In the genomic region with DNA sequence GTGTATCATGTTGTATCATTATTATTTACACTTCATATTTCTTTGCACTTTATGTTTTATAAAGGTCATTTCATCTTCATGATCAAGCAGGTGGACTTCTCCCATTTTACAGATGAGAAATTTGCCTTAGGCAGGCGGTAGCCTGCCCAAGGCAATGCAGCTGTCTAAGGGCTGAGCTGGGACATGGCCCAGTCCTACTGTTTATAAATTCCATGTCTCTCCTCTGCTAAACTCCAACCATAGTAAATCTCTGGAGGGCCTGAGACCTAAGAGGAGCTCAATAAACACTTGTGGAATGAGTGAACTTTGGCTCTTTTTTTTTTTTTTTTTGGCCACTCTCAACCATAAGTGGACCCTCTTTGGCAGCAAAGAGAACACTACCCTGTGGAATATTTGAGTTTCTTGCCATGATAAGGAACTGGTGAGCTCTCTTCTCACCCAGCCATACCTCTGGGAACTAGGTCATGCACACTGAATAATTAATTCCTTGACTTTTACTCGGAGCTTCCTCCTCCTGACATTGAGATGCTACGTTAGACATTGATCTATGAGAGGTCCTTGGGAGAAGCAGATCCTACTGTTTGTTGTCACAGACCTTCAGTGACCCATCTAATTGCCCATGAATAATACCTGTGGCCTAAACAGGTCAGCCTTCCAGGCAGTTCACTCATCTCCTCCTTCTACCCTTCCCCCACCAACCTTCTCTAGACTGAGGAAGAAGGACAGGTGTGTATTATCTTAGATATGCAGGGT, we compare ENCODE assay signal across 14 cellular contexts. TPM values are rescaled to one million over a fixed set of nuclear protein-coding genes. Genes with fewer than 3 reads are reported as not detected.
DNase-seq lines count a peak whose midpoint lies in the region; ATAC-seq and TF ChIP-seq lines count a peak whose summit lies in the region.
"Had no signal": no experiment of that assay in that cellular context is flagged by ENCODE, and none has a peak within 500 bp of the region (broad histone marks: within the 10 kb centered on the region; RNA-seq: fewer than 3 reads in every experiment).

No MANE protein-coding gene starts in this region.

- H4K8ac ChIP-seq in trophoblast cell (ENCODE audit: low read depth, low read length), result no peak overlapping the region

- H4K12ac ChIP-seq in trophoblast cell (ENCODE audit: low read depth, low read length), result no peak overlapping the region

- H2BK5ac ChIP-seq in trophoblast cell (ENCODE audit: low read depth, low read length, poor library complexity), result no peak overlapping the region

- 76% methylated on average over 3 of the region's 3 CpGs for WGBS in right cardiac atrium
- 80 to 87% methylated on average over 3 of the region's 3 CpGs for WGBS in heart right ventricle, 2 donors
- 32% methylated on average over 3 of the region's 3 CpGs for WGBS in esophagus muscularis mucosa
- WGBS in trophoblast cell (ENCODE audit: extremely low coverage, insufficient coverage, insufficient read length), result no CpG with 5 or more reads among the region's 3 CpGs

- H3K4ac ChIP-seq in trophoblast cell (ENCODE audit: low read depth, low read length), result no peak overlapping the region

- H2AFZ ChIP-seq in trophoblast cell (ENCODE audit: insufficient read depth, low read length, poor library complexity), result no peak overlapping the region

- H3K9me3 ChIP-seq in right cardiac atrium (ENCODE audit: control insufficient read depth, low read length) (no peaks in the 10 kb centered on the region), heart right ventricle (no peaks in the 10 kb centered on the region), esophagus muscularis mucosa (no peaks in the 10 kb centered on the region), trophoblast cell (ENCODE audit: insufficient read depth, low read depth, low read length) (no peaks in the 10 kb centered on the region)

- TF ChIP-seq EP300 in esophagus muscularis mucosa (IDR thresholded peaks at IDR 0.05), result no peak

- no peak for ATAC-seq in right cardiac atrium
- no peak for ATAC-seq in heart right ventricle

- H3K4me2 ChIP-seq in trophoblast cell (ENCODE audit: low read length), result no peak overlapping the region

- H3K23ac ChIP-seq in trophoblast cell (ENCODE audit: low read length), result no peak overlapping the region

- intact Hi-C loops in right cardiac atrium (cut with DNase I), result no loop called here
- intact Hi-C loops in heart right ventricle (cut with DNase I), result no loop called here
- intact Hi-C loops in esophagus muscularis mucosa (cut with DNase I), result no loop called here

- TF ChIP-seq POLR2A in esophagus muscularis mucosa (IDR thresholded peaks at IDR 0.05; ENCODE audit: low read depth), result no peak

- H3K4me3 ChIP-seq in right cardiac atrium (ENCODE audit: low read length) (no peak overlapping the region), heart right ventricle (no peak overlapping the region), esophagus muscularis mucosa (no peak overlapping the region), trophoblast cell (ENCODE audit: low read depth, low read length) (no peak overlapping the region)

- H3K27ac ChIP-seq in right cardiac atrium (ENCODE audit: low read length), result peak overlapping the region; percentile 17
- peak overlapping the region in 3 of 10 donors; percentile 6 to 71 (median 17) for H3K27ac ChIP-seq in heart right ventricle
- peak overlapping the region; percentile 84 to 89 (median 86) for H3K27ac ChIP-seq in esophagus muscularis mucosa (replicated peaks in 1 of 4)
- H3K27ac ChIP-seq in trophoblast cell (ENCODE audit: low read depth, low read length), result no peak overlapping the region

- no peak overlapping the region for H2BK12ac ChIP-seq in trophoblast cell (ENCODE audit: low read length)

- H2BK120ac ChIP-seq in trophoblast cell (ENCODE audit: insufficient read depth, low read length, poor library complexity), result no peak overlapping the region

- H3K27me3 ChIP-seq in right cardiac atrium (ENCODE audit: control insufficient read depth, insufficient read depth) (no peaks in the 10 kb centered on the region), heart right ventricle (no peaks in the 10 kb centered on the region), esophagus muscularis mucosa (no peaks in the 10 kb centered on the region), trophoblast cell (ENCODE audit: insufficient read depth, low read length) (no peaks in the 10 kb centered on the region)

- H3K4me1 ChIP-seq in right cardiac atrium (ENCODE audit: control insufficient read depth, insufficient read depth, low read length) (peaks cover 53% of the 10 kb centered on the region), heart right ventricle (peaks cover 8 to 99% (median 81%) of the 10 kb centered on the region in 9 donors), esophagus muscularis mucosa (peaks cover 84 to 97% (median 91%) of the 10 kb centered on the region in 4 donors), trophoblast cell (ENCODE audit: control insufficient read depth in 1 of 2, insufficient read depth in 2 of 2, low read length in 2 of 2) (peaks cover 23 to 26% of the 10 kb centered on the region in 2 experiments)

- H4K91ac ChIP-seq in trophoblast cell (ENCODE audit: low read depth, low read length), result no peak overlapping the region

- H3K9ac ChIP-seq in trophoblast cell (ENCODE audit: low read length), result no peak overlapping the region

- H3K18ac ChIP-seq in trophoblast cell (ENCODE audit: low read length), result no peak overlapping the region

- H2AK5ac ChIP-seq in trophoblast cell (ENCODE audit: low read length), result no peak overlapping the region

- DNase-seq in right cardiac atrium (no peak), heart right ventricle (no peak), esophagus muscularis mucosa (ENCODE audit: extremely low spot score) (no peak), trophoblast cell (peak; percentile 65 to 76), NCI-H774 (lab: John Stamatoyannopoulos, UW) (no peak), midbrain (lab: John Stamatoyannopoulos, UW) (no peak), Kasumi-1 (lab: John Stamatoyannopoulos, UW) (no peak)
- no peak for DNase-seq in effector CD8-positive, alpha-beta T cell (lab: John Stamatoyannopoulos, UW)
- DNase-seq: activated CD4-positive, alpha-beta T cell treated with anti-CD3 and anti-CD28 coated beads, Interleukin-2, amount 50 U/mL, for 48 hours; DMS 273 treated with DMSO at 0.1 percent for 48 hours; MV-4-11; NCI-H2107; NCI-H82; T-helper 9 cell had no signal

- no peak overlapping the region for H3K14ac ChIP-seq in trophoblast cell (ENCODE audit: low read length)

- peaks cover 5% of the 10 kb centered on the region for H3K79me1 ChIP-seq in trophoblast cell (ENCODE audit: low read length)

- H3K79me2 ChIP-seq in trophoblast cell (ENCODE audit: control insufficient read depth, insufficient read depth, low read length, poor library complexity), result no peaks in the 10 kb centered on the region

- no peak for TF ChIP-seq CTCF in heart right ventricle (IDR thresholded peaks at IDR 0.05)
- TF ChIP-seq CTCF in esophagus muscularis mucosa (IDR thresholded peaks at IDR 0.05), result no peak

- H3K36me3 ChIP-seq in heart right ventricle (peaks cover 0 to 21% (median 0%) of the 10 kb centered on the region in 9 donors), esophagus muscularis mucosa (no peaks in the 10 kb centered on the region), trophoblast cell (ENCODE audit: control insufficient read depth in 1 of 2, insufficient read depth in 2 of 2, low read length in 2 of 2) (peaks cover 2 to 6% of the 10 kb centered on the region in 2 experiments)

RNA-seq across cellular contexts. Expression of gene MICAL2, which starts 30.0 kb away (rescaled TPM):
- total RNA-seq in right cardiac atrium, result 100 to 1,000 TPM in 1 of 4 donors, 10 to 100 TPM in 3; 92.1 to 115 (median 95.1) TPM
- 62.9 TPM for polyA plus RNA-seq in right cardiac atrium
- 10 to 100 TPM; 38.1 to 95.7 (median 72.7) TPM for total RNA-seq in heart right ventricle
- 10 to 100 TPM; 32.5 to 57.9 TPM for polyA plus RNA-seq in heart right ventricle
- total RNA-seq in esophagus muscularis mucosa, result 100 to 1,000 TPM; 195 to 499 (median 259) TPM
- polyA plus RNA-seq in trophoblast cell (2013), result 24.5 and 30.8 TPM in 2 replicates

Comparison
In these comparisons a context has a peak if more than half of its experiments do, and no peak if none do; other contexts are left out.
1. DNase-seq: peak in trophoblast cell (2 of 2); none in right cardiac atrium (0 of 3), heart right ventricle (0 of 2), esophagus muscularis mucosa (single experiment), NCI-H774 (single experiment), effector CD8-positive, alpha-beta T cell (single experiment), midbrain (single experiment) and Kasumi-1 (0 of 2).